21 cellular contexts compared by ENCODE assay signal in genomic region chr16:25606069-25606468, GRCh38.
A peak's percentile ranks its signal among the peaks of the same experiment; 100 is the strongest.
DNase-seq lines count a peak whose midpoint lies in the region; ATAC-seq and TF ChIP-seq lines count a peak whose summit lies in the region.
"Had no signal": no experiment of that assay in that cellular context is flagged by ENCODE, and none has a peak within 500 bp of the region (broad histone marks: within the 10 kb centered on the region; RNA-seq: fewer than 3 reads in every experiment).

No MANE protein-coding gene starts in this region.

- H2BK12ac ChIP-seq in H9 (ENCODE audit: insufficient read length, low read depth, low read length) (no peak overlapping the region), mesenchymal stem cell (ENCODE audit: low read length in 2 of 2) (no peak overlapping the region)

- no peak overlapping the region for H3K18ac ChIP-seq in H9 (ENCODE audit: insufficient read length, low read depth, low read length)
- H3K18ac ChIP-seq in mesenchymal stem cell (ENCODE audit: low read depth in 1 of 2, low read length in 2 of 2), result no peak overlapping the region

- peaks cover 44 to 47% of the 10 kb centered on the region in 2 experiments for H3K4me1 Mint-ChIP-seq in H9
- H3K4me1 Mint-ChIP-seq in WTC11, result peaks cover 54% of the 10 kb centered on the region
- H3K4me1 Mint-ChIP-seq: B cell; CD14-positive monocyte; CD8-positive, alpha-beta memory T cell; T-helper 17 cell had no signal

- CTCF ChIA-PET in WTC11 (lab: Charles Lee), result interaction anchor here (0.6 to 1.5 kb wide), 2 partner anchors 177 to 1504 kb away, joined by 3 read pairs; no protein-coding TSS in a partner anchor

- WGBS in H9 (ENCODE audit: extremely low coverage, insufficient read length, low lambda C conversion rate), result no CpG with 5 or more reads among the region's 6 CpGs
- WGBS in mesenchymal stem cell, result 79% methylated on average over 6 of the region's 6 CpGs

- no peak overlapping the region for H4K8ac ChIP-seq in H9 (replicated peaks; ENCODE audit: insufficient read length, low read depth, low read length)
- no peak overlapping the region for H4K8ac ChIP-seq in mesenchymal stem cell (ENCODE audit: low read length)

- H3K27ac ChIP-seq in C4-2B (no peak overlapping the region), H9 (ENCODE audit: insufficient read length, low read depth, low read length) (no peak overlapping the region), mesenchymal stem cell (ENCODE audit: low read length, poor library complexity, severe bottlenecking) (no peak overlapping the region), WERI-Rb-1 (no peak overlapping the region)
- H3K27ac ChIP-seq: KMS-11 had no signal

- H3K4me2 ChIP-seq in H9 (ENCODE audit: insufficient read depth, insufficient read length, low read length) (no peak overlapping the region), mesenchymal stem cell (ENCODE audit: low read length, poor library complexity, severe bottlenecking) (no peak overlapping the region)
- H3K4me2 ChIP-seq: KMS-11, SK-N-SH had no signal

- DNase-seq in H9 (no peak), WTC11 (ENCODE audit: low spot score) (no peak), mesenchymal stem cell (no peak), cerebellar cortex (ENCODE audit: low spot score) (no peak), WERI-Rb-1 (no peak)
- DNase-seq: CD8-positive, alpha-beta memory T cell; DMS79 treated with DMSO at 0.1 percent for 48 hours; IMR-90; MV-4-11; NCI-H1105 treated with DMSO at 0.1 percent for 48 hours; NCI-H146; NCI-H2081; NCI-H2227 treated with DMSO at 0.1 percent for 48 hours; NCI-H774; SK-N-SH; T-helper 17 cell had no signal

- no peak overlapping the region for H3K56ac ChIP-seq in H9 (ENCODE audit: insufficient read length, low read depth, low read length)

- H2AK5ac ChIP-seq in H9 (ENCODE audit: insufficient read length, low read length), result no peak overlapping the region
- H2AK5ac ChIP-seq in mesenchymal stem cell (ENCODE audit: low read length, severe bottlenecking), result no peak overlapping the region

- H2AFZ ChIP-seq in H9 (ENCODE audit: low read length) (no peak overlapping the region), mesenchymal stem cell (ENCODE audit: low read depth, low read length) (peak overlapping the region; percentile 42)

- H3K9ac ChIP-seq in H9 (ENCODE audit: extremely low read depth, insufficient read length, low read length), result no peak overlapping the region
- no peak overlapping the region for H3K9ac ChIP-seq in mesenchymal stem cell (ENCODE audit: low read length)
- H3K9ac ChIP-seq: KMS-11, SK-N-SH had no signal

- H3K23ac ChIP-seq in H9 (ENCODE audit: insufficient read length, low read depth, low read length) (no peak overlapping the region), mesenchymal stem cell (ENCODE audit: low read length in 2 of 2) (no peak overlapping the region)

- H3K36me3 Mint-ChIP-seq in H9 (ENCODE audit: insufficient read depth in 1 of 3, low read depth in 3 of 3) (peaks cover 10 to 14% (median 12%) of the 10 kb centered on the region in 3 experiments; a peak in 6 of 7 replicates), WTC11 (peaks cover 12% of the 10 kb centered on the region)
- H3K36me3 Mint-ChIP-seq: CD14-positive monocyte had no signal

- H2BK5ac ChIP-seq in H9 (ENCODE audit: insufficient read length, low read length), result no peak overlapping the region
- H2BK5ac ChIP-seq in mesenchymal stem cell (ENCODE audit: low read depth, low read length, poor library complexity, severe bottlenecking), result no peak overlapping the region

- H2BK120ac ChIP-seq in H9 (ENCODE audit: low read depth, low read length, poor library complexity, severe bottlenecking) (no peak overlapping the region), mesenchymal stem cell (ENCODE audit: low read depth, low read length) (no peak overlapping the region)

- no peaks in the 10 kb centered on the region for H3K79me2 ChIP-seq in H9 (ENCODE audit: insufficient read depth, low read length)

- H3K4me1 ChIP-seq in H9 (ENCODE audit: insufficient read depth, low read length), result peaks cover 9% of the 10 kb centered on the region; the same call in 1 of the 2 replicates
- no peaks in the 10 kb centered on the region for H3K4me1 ChIP-seq in mesenchymal stem cell (ENCODE audit: control insufficient read depth, insufficient read depth, low read depth, low read length)

- no peak overlapping the region for H3T11ph ChIP-seq in H9 (ENCODE audit: low read length)

- no peak overlapping the region for H3K14ac ChIP-seq in H9 (ENCODE audit: insufficient read depth, low read length)
- no peak overlapping the region for H3K14ac ChIP-seq in mesenchymal stem cell (ENCODE audit: low read length in 2 of 2)

- H3K9me3 Mint-ChIP-seq in H9, result peaks cover 16 to 20% of the 10 kb centered on the region in 2 experiments
- H3K9me3 Mint-ChIP-seq in WTC11, result peaks cover 13% of the 10 kb centered on the region

- no peak overlapping the region; a peak in 1 of 5 replicates for H3K4me3 Mint-ChIP-seq in H9
- H3K4me3 Mint-ChIP-seq in WTC11, result peak overlapping the region; percentile 16; the same call in 1 of the 2 replicates
- H3K4me3 Mint-ChIP-seq: B cell, CD14-positive monocyte, T-helper 17 cell had no signal

- TF ChIP-seq CTCF in C4-2B (conservative IDR thresholded peaks at IDR 0.05) (peak; percentile 20; the same call in 1 of the 2 replicates), H9 (conservative IDR thresholded peaks at IDR 0.05) (no peak), WTC11 (IDR thresholded peaks at IDR 0.05) (no peak), WERI-Rb-1 (IDR thresholded peaks at IDR 0.05; ENCODE audit: low read depth, low read length) (no peak)

- POLR2A ChIA-PET in WTC11 (lab: Charles Lee), result no interaction called here

- H3K36me3 ChIP-seq in mesenchymal stem cell (ENCODE audit: control insufficient read depth in 1 of 2, insufficient read depth in 2 of 2, low read depth in 1 of 2, low read length in 2 of 2), result no peaks in the 10 kb centered on the region
- H3K36me3 ChIP-seq in WERI-Rb-1, result no peaks in the 10 kb centered on the region

- H4K91ac ChIP-seq in H9 (ENCODE audit: insufficient read length, low read depth, low read length) (no peak overlapping the region), mesenchymal stem cell (ENCODE audit: low read length) (no peak overlapping the region)

- H3K27me3 ChIP-seq in H9 (ENCODE audit: insufficient read depth, low read length) (no peaks in the 10 kb centered on the region), mesenchymal stem cell (ENCODE audit: control insufficient read depth in 1 of 2, insufficient read depth in 1 of 2, low read length in 2 of 2) (no peaks in the 10 kb centered on the region), WERI-Rb-1 (ENCODE audit: insufficient read depth, low read depth, severe bottlenecking) (no peaks in the 10 kb centered on the region)

- H3K4ac ChIP-seq in H9 (ENCODE audit: low read depth, low read length) (no peak overlapping the region), mesenchymal stem cell (ENCODE audit: low read depth in 1 of 2, low read length in 2 of 2) (no peak overlapping the region)

- H3K4me3 ChIP-seq in mesenchymal stem cell (ENCODE audit: insufficient read depth in 1 of 2, low read depth in 1 of 2, low read length in 2 of 2), result no peak overlapping the region
- H3K4me3 ChIP-seq in WERI-Rb-1 (ENCODE audit: low read depth, low read length), result no peak overlapping the region

- H3K23me2 ChIP-seq in H9 (ENCODE audit: insufficient read length, low read depth, low read length, poor library complexity, severe bottlenecking), result no peaks in the 10 kb centered on the region

- H4K5ac ChIP-seq in H9 (ENCODE audit: insufficient read length, low read depth, low read length), result no peak overlapping the region

- peak overlapping the region in 2 of 3 experiments; percentile 65 to 92; a peak in 4 of 7 replicates for H3K27ac Mint-ChIP-seq in H9
- H3K27ac Mint-ChIP-seq in WTC11, result peak overlapping the region; percentile 55
- H3K27ac Mint-ChIP-seq: B cell; CD14-positive monocyte; CD8-positive, alpha-beta memory T cell; T-helper 17 cell had no signal

- no peak; the same call in 1 of the 2 replicates for ATAC-seq in WTC11
- no peak for ATAC-seq in GM21528 (IDR thresholded peaks at IDR 0.05; ENCODE audit: low FRiP score, unreplicated experiment)
- ATAC-seq: T-helper 17 cell had no signal

- no peaks in the 10 kb centered on the region for H4K20me1 ChIP-seq in H9 (ENCODE audit: control insufficient read depth, insufficient read depth, insufficient read length)

- no peak overlapping the region for H2BK15ac ChIP-seq in H9 (ENCODE audit: low read depth, low read length)
- H2BK15ac ChIP-seq in mesenchymal stem cell (ENCODE audit: low read depth, poor library complexity, severe bottlenecking), result no peak overlapping the region

- H3K9me3 ChIP-seq in H9 (ENCODE audit: control insufficient read depth, low read depth, low read length) (no peaks in the 10 kb centered on the region), mesenchymal stem cell (ENCODE audit: control insufficient read depth, low read length) (no peaks in the 10 kb centered on the region), WERI-Rb-1 (ENCODE audit: severe bottlenecking) (peaks cover 9% of the 10 kb centered on the region)
- H3K9me3 ChIP-seq: SK-N-SH had no signal

- H3K27me3 Mint-ChIP-seq in H9 (ENCODE audit: low read depth), result peaks cover 12% of the 10 kb centered on the region
- peaks cover 8% of the 10 kb centered on the region for H3K27me3 Mint-ChIP-seq in WTC11 (ENCODE audit: low read depth)

- H3K79me1 ChIP-seq in H9 (ENCODE audit: insufficient read depth, low read depth, low read length, poor library complexity, severe bottlenecking), result no peaks in the 10 kb centered on the region
- no peaks in the 10 kb centered on the region for H3K79me1 ChIP-seq in mesenchymal stem cell (replicated peaks; ENCODE audit: low read length, poor library complexity, severe bottlenecking)

- no peak overlapping the region for H2BK20ac ChIP-seq in H9 (ENCODE audit: low read depth, low read length, poor library complexity, severe bottlenecking)

TF ChIP-seq in WTC11, 78 proteins besides CTCF, POLR2A, EP300 and RAD21 (continues in another document):
- TF ChIP-seq USF1 (CRISPR knock-in tag; IDR thresholded peaks at IDR 0.05), result peak; percentile 41; the same call in 1 of the 2 replicates
- no peak for TF ChIP-seq MYBL2 (CRISPR knock-in tag; IDR thresholded peaks at IDR 0.05)
- no peak for TF ChIP-seq MAX (CRISPR knock-in tag; IDR thresholded peaks at IDR 0.05)
- no peak for TF ChIP-seq EMX1 (CRISPR knock-in tag; IDR thresholded peaks at IDR 0.05)
